In the genomic region with DNA sequence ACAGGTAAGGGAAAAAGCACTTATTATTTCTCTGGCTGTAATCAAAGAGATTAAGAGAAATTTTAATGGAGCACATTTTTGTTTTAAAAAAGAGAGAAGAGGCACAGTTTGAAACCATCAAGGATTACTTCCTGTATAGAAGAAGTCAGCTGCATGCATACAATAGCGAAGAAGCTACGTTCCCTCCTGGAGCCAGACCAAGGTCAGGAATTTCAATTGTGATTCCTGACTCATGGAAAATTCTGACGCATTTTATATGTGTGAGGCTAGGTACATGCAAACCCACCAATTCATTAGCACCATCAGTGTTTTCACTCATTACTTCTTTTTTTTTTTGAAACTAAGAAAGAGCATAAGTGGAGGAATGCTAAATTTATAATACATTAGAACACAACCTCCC, we compare ENCODE assay signal across 1 cellular context.
TF ChIP-seq lines count a peak whose summit lies in the region.

No MANE protein-coding gene starts in this region.

TF ChIP-seq in H1, 55 proteins besides CTCF, POLR2A, EP300 and RAD21:
- TF ChIP-seq, protein P1, sequence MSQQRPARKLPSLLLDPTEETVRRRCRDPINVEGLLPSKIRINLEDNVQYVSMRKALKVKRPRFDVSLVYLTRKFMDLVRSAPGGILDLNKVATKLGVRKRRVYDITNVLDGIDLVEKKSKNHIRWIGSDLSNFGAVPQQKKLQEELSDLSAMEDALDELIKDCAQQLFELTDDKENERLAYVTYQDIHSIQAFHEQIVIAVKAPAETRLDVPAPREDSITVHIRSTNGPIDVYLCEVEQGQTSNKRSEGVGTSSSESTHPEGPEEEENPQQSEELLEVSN (IDR thresholded peaks at IDR 0.05): no peak
- TF ChIP-seq CTBP2 (IDR thresholded peaks at IDR 0.05; ENCODE audit: borderline replicate concordance, insufficient read depth, insufficient read length, low read length): no peak
- TF ChIP-seq CREB1 (IDR thresholded peaks at IDR 0.05): no peak
- TF ChIP-seq BACH1 (IDR thresholded peaks at IDR 0.05; ENCODE audit: low read length): no peak
- no peak for TF ChIP-seq YY1 (IDR thresholded peaks at IDR 0.05; ENCODE audit: low read depth, low read length)
- TF ChIP-seq GTF2F1 (IDR thresholded peaks at IDR 0.05; ENCODE audit: borderline replicate concordance, low read depth, low read length): no peak
- no peak for TF ChIP-seq KDM1A (IDR thresholded peaks at IDR 0.05; ENCODE audit: borderline replicate concordance, low read length)
- no peak for TF ChIP-seq SAP30 (IDR thresholded peaks at IDR 0.05; ENCODE audit: insufficient read depth, insufficient replicate concordance, low read length)
- no peak for TF ChIP-seq FOSL1 (IDR thresholded peaks at IDR 0.05; ENCODE audit: insufficient read depth, low read depth, low read length)
- no peak for TF ChIP-seq SP2 (IDR thresholded peaks at IDR 0.05; ENCODE audit: low read length)
- TF ChIP-seq CEBPB (IDR thresholded peaks at IDR 0.05; ENCODE audit: low read depth, low read length): no peak
- TF ChIP-seq SIN3A (conservative IDR thresholded peaks at IDR 0.05 in 1 of 2, IDR thresholded peaks at IDR 0.05 in 1 of 2; ENCODE audit: low read depth in 1 of 2, low read length in 2 of 2): no peak
- no peak for TF ChIP-seq CHD1 (IDR thresholded peaks at IDR 0.05; ENCODE audit: low read depth, low read length)
- TF ChIP-seq GABPA (IDR thresholded peaks at IDR 0.05; ENCODE audit: borderline replicate concordance, insufficient read depth, low read length): no peak
- TF ChIP-seq ASH2L (IDR thresholded peaks at IDR 0.05; ENCODE audit: low read length): no peak
- TF ChIP-seq, protein P2, sequence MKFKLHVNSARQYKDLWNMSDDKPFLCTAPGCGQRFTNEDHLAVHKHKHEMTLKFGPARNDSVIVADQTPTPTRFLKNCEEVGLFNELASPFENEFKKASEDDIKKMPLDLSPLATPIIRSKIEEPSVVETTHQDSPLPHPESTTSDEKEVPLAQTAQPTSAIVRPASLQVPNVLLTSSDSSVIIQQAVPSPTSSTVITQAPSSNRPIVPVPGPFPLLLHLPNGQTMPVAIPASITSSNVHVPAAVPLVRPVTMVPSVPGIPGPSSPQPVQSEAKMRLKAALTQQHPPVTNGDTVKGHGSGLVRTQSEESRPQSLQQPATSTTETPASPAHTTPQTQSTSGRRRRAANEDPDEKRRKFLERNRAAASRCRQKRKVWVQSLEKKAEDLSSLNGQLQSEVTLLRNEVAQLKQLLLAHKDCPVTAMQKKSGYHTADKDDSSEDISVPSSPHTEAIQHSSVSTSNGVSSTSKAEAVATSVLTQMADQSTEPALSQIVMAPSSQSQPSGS (IDR thresholded peaks at IDR 0.05; ENCODE audit: low read length): no peak
- TF ChIP-seq, protein P3, sequence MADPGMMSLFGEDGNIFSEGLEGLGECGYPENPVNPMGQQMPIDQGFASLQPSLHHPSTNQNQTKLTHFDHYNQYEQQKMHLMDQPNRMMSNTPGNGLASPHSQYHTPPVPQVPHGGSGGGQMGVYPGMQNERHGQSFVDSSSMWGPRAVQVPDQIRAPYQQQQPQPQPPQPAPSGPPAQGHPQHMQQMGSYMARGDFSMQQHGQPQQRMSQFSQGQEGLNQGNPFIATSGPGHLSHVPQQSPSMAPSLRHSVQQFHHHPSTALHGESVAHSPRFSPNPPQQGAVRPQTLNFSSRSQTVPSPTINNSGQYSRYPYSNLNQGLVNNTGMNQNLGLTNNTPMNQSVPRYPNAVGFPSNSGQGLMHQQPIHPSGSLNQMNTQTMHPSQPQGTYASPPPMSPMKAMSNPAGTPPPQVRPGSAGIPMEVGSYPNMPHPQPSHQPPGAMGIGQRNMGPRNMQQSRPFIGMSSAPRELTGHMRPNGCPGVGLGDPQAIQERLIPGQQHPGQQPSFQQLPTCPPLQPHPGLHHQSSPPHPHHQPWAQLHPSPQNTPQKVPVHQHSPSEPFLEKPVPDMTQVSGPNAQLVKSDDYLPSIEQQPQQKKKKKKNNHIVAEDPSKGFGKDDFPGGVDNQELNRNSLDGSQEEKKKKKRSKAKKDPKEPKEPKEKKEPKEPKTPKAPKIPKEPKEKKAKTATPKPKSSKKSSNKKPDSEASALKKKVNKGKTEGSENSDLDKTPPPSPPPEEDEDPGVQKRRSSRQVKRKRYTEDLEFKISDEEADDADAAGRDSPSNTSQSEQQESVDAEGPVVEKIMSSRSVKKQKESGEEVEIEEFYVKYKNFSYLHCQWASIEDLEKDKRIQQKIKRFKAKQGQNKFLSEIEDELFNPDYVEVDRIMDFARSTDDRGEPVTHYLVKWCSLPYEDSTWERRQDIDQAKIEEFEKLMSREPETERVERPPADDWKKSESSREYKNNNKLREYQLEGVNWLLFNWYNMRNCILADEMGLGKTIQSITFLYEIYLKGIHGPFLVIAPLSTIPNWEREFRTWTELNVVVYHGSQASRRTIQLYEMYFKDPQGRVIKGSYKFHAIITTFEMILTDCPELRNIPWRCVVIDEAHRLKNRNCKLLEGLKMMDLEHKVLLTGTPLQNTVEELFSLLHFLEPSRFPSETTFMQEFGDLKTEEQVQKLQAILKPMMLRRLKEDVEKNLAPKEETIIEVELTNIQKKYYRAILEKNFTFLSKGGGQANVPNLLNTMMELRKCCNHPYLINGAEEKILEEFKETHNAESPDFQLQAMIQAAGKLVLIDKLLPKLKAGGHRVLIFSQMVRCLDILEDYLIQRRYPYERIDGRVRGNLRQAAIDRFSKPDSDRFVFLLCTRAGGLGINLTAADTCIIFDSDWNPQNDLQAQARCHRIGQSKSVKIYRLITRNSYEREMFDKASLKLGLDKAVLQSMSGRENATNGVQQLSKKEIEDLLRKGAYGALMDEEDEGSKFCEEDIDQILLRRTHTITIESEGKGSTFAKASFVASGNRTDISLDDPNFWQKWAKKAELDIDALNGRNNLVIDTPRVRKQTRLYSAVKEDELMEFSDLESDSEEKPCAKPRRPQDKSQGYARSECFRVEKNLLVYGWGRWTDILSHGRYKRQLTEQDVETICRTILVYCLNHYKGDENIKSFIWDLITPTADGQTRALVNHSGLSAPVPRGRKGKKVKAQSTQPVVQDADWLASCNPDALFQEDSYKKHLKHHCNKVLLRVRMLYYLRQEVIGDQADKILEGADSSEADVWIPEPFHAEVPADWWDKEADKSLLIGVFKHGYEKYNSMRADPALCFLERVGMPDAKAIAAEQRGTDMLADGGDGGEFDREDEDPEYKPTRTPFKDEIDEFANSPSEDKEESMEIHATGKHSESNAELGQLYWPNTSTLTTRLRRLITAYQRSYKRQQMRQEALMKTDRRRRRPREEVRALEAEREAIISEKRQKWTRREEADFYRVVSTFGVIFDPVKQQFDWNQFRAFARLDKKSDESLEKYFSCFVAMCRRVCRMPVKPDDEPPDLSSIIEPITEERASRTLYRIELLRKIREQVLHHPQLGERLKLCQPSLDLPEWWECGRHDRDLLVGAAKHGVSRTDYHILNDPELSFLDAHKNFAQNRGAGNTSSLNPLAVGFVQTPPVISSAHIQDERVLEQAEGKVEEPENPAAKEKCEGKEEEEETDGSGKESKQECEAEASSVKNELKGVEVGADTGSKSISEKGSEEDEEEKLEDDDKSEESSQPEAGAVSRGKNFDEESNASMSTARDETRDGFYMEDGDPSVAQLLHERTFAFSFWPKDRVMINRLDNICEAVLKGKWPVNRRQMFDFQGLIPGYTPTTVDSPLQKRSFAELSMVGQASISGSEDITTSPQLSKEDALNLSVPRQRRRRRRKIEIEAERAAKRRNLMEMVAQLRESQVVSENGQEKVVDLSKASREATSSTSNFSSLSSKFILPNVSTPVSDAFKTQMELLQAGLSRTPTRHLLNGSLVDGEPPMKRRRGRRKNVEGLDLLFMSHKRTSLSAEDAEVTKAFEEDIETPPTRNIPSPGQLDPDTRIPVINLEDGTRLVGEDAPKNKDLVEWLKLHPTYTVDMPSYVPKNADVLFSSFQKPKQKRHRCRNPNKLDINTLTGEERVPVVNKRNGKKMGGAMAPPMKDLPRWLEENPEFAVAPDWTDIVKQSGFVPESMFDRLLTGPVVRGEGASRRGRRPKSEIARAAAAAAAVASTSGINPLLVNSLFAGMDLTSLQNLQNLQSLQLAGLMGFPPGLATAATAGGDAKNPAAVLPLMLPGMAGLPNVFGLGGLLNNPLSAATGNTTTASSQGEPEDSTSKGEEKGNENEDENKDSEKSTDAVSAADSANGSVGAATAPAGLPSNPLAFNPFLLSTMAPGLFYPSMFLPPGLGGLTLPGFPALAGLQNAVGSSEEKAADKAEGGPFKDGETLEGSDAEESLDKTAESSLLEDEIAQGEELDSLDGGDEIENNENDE (IDR thresholded peaks at IDR 0.05; ENCODE audit: insufficient replicate concordance, low read length): no peak
- TF ChIP-seq JUND (IDR thresholded peaks at IDR 0.05; ENCODE audit: low read length): no peak
- TF ChIP-seq CHD2 (IDR thresholded peaks at IDR 0.05; ENCODE audit: low read length): no peak
- TF ChIP-seq RXRA (IDR thresholded peaks at IDR 0.05; ENCODE audit: insufficient read depth, low read depth, low read length): no peak
